In genomic region chr10:57288754-57289153, GRCh38 we compare ENCODE assay signal across 33 cellular contexts.
"Had no signal": no experiment of that assay in that cellular context is flagged by ENCODE, and none has a peak within 500 bp of the region (broad histone marks: within the 10 kb centered on the region; RNA-seq: fewer than 3 reads in every experiment).

No MANE protein-coding gene starts in this region.

- H3K4me1 ChIP-seq: adrenal gland, body of pancreas, breast epithelium had no signal

- H3K9me3 ChIP-seq: adrenal gland, body of pancreas had no signal

- ATAC-seq: activated CD8-positive, alpha-beta T cell treated with anti-CD3 and anti-CD28 coated beads for 36 hours; activated naive CD4-positive, alpha-beta T cell treated with anti-CD3 and anti-CD28 coated beads, Interleukin-2, amount 50 U/mL, for 72 hours; activated T-cell treated with anti-CD3 and anti-CD28 coated beads, Interleukin-2, amount 50 U/mL, for 4 hours; activated T-cell treated with anti-CD3 and anti-CD28 coated beads, Interleukin-2, amount 50 U/mL, for 72 hours; activated T-helper 17 cell treated with anti-CD3 and anti-CD28 coated beads, Interleukin-2, amount 50 U/mL, for 72 hours; body of pancreas had no signal

- H3K27me3 ChIP-seq: adrenal gland, body of pancreas, brain microvascular endothelial cell, breast epithelium had no signal

- DNase-seq: activated B cell treated with CpG ODN at 0.5 μM for 24 hours; activated CD4-positive, alpha-beta memory T cell treated with anti-CD3 and anti-CD28 coated beads for 36 hours; activated CD4-positive, alpha-beta T cell treated with anti-CD3 and anti-CD28 coated beads for 4 hours; activated CD4-positive, alpha-beta T cell treated with anti-CD3 and anti-CD28 coated beads, Interleukin-2, amount 10 ng/mL, durations not matched to agents 24 days and 14 days; activated CD4-positive, alpha-beta T cell treated with anti-CD3 and anti-CD28 coated beads, Interleukin-2, amount 50 U/mL, for 1 hour; activated CD4-positive, alpha-beta T cell treated with anti-CD3 and anti-CD28 coated beads, Interleukin-2, amount 50 U/mL, for 4 hours; activated CD4-positive, CD25-positive, alpha-beta regulatory T cell treated with anti-CD3 and anti-CD28 coated beads, Interleukin-2, amount 50 U/mL, for 72 hours; activated CD8-positive, alpha-beta memory T cell treated with anti-CD3 and anti-CD28 coated beads, Interleukin-2, amount 50 U/mL, for 4 hours; activated CD8-positive, alpha-beta T cell treated with anti-CD3 and anti-CD28 coated beads for 36 hours; activated effector memory CD4-positive, alpha-beta T cell treated with anti-CD3 and anti-CD28 coated beads, Interleukin-2, amount 50 U/mL, for 16 hours; activated gamma-delta T cell treated with Interleukin-2 at 50 U/mL for 16 hours; activated naive CD4-positive, alpha-beta T cell; activated naive CD4-positive, alpha-beta T cell treated with anti-CD3 and anti-CD28 coated beads for 36 hours; activated naive CD4-positive, alpha-beta T cell treated with anti-CD3 and anti-CD28 coated beads, Interleukin-2, amount 50 U/mL, for 16 hours; activated naive CD8-positive, alpha-beta T cell treated with anti-CD3 and anti-CD28 coated beads for 36 hours; activated T-cell treated with anti-CD3 and anti-CD28 coated beads for 4 hours; activated T-cell treated with anti-CD3 and anti-CD28 coated beads, Interleukin-2, amount 50 U/mL, for 1 hour; activated T-cell treated with anti-CD3 and anti-CD28 coated beads, Interleukin-2, amount 50 U/mL, for 4 hours; activated T-cell treated with anti-CD3 and anti-CD28 coated beads, Interleukin-2, amount 50 U/mL, for 72 hours; adrenal gland; amniotic stem cell; aorta; body of pancreas; brain microvascular endothelial cell; central memory CD4-positive, alpha-beta T cell; T-helper 2 cell; T-helper 9 cell had no signal

- H3K27ac ChIP-seq: adrenal gland, body of pancreas, brain microvascular endothelial cell, breast epithelium, VCaP had no signal

- H3K36me3 ChIP-seq: adrenal gland, brain microvascular endothelial cell, breast epithelium had no signal

- H3K4me3 ChIP-seq: adrenal gland, body of pancreas, breast epithelium had no signal

- FAIRE-seq: astrocyte, TTC549 had no signal
